Comparison of ENCODE assay signal across 2 cellular contexts in genomic region chr14:52413729-52414453, GRCh38.
TF ChIP-seq lines count a peak whose summit lies in the region.

No MANE protein-coding gene starts in this region.

TF ChIP-seq in IMR-90, 13 proteins besides CTCF, POLR2A, EP300 and RAD21:
- TF ChIP-seq USF2 (IDR thresholded peaks at IDR 0.05; ENCODE audit: low read depth, low read length) = no peak
- TF ChIP-seq CHD1 (IDR thresholded peaks at IDR 0.05; ENCODE audit: low read depth, low read length) = no peak
- no peak for TF ChIP-seq BHLHE40 (IDR thresholded peaks at IDR 0.05; ENCODE audit: low read depth, low read length)
- TF ChIP-seq CEBPB (IDR thresholded peaks at IDR 0.05; ENCODE audit: low read depth, low read length) = no peak
- TF ChIP-seq MXI1 (IDR thresholded peaks at IDR 0.05; ENCODE audit: borderline replicate concordance, low read depth, low read length) = no peak
- no peak for TF ChIP-seq ELK1 (IDR thresholded peaks at IDR 0.05; ENCODE audit: borderline replicate concordance, low read depth, low read length)
- no peak for TF ChIP-seq MAZ (IDR thresholded peaks at IDR 0.05; ENCODE audit: borderline replicate concordance, low read depth, low read length)
- TF ChIP-seq NFE2L2 (IDR thresholded peaks at IDR 0.05; ENCODE audit: low read depth, low read length) = no peak
- TF ChIP-seq SMC3 (IDR thresholded peaks at IDR 0.05; ENCODE audit: low read depth, low read length) = no peak
- TF ChIP-seq RCOR1 (IDR thresholded peaks at IDR 0.05; ENCODE audit: insufficient replicate concordance, low read length) = no peak
- TF ChIP-seq RFX5 (IDR thresholded peaks at IDR 0.05; ENCODE audit: low read depth, low read length) = no peak
- TF ChIP-seq MAFK (IDR thresholded peaks at IDR 0.05; ENCODE audit: low read depth, low read length) = no peak; the same call in 1 of the 2 replicates
- TF ChIP-seq FOS (IDR thresholded peaks at IDR 0.05; ENCODE audit: low read depth, low read length) = no peak

TF ChIP-seq in GM12878, 131 proteins besides CTCF, POLR2A, EP300 and RAD21 (continued from another document and continues in another):
- TF ChIP-seq USF1 (IDR thresholded peaks at IDR 0.05; ENCODE audit: borderline replicate concordance, extremely low read length, insufficient read depth, low read depth, low read length) = no peak
- no peak for TF ChIP-seq ZNF274 (IDR thresholded peaks at IDR 0.05; ENCODE audit: insufficient read depth, insufficient read length)
- TF ChIP-seq MLLT1 (IDR thresholded peaks at IDR 0.05) = no peak
- no peak for TF ChIP-seq ZNF687 (IDR thresholded peaks at IDR 0.05)
- TF ChIP-seq CEBPB (IDR thresholded peaks at IDR 0.05; ENCODE audit: borderline replicate concordance in 1 of 2, low read depth in 2 of 2, low read length in 2 of 2) = 0 out of 4 replicates have a peak, but pooled peaks of 1 of the 2 experiments have one; percentile 22
- TF ChIP-seq SREBF1 (IDR thresholded peaks at IDR 0.05; ENCODE audit: low read length) = no peak
- 0 out of 2 replicates have a peak, but pooled peaks have one; percentile 35 for TF ChIP-seq ATF7 (IDR thresholded peaks at IDR 0.05; ENCODE audit: low read depth)
- no peak for TF ChIP-seq MTA2 (IDR thresholded peaks at IDR 0.05; ENCODE audit: low read depth)
- no peak for TF ChIP-seq HSF1 (IDR thresholded peaks at IDR 0.05; ENCODE audit: low read depth, low read length)
- TF ChIP-seq JUND (IDR thresholded peaks at IDR 0.05; ENCODE audit: low read depth, low read length) = no peak
- TF ChIP-seq YBX1 (IDR thresholded peaks at IDR 0.05) = no peak
- no peak for TF ChIP-seq SPI1 (IDR thresholded peaks at IDR 0.05; ENCODE audit: borderline replicate concordance, insufficient read depth, low read depth, low read length)
- no peak for TF ChIP-seq HDAC2 (IDR thresholded peaks at IDR 0.05)
- TF ChIP-seq CEBPZ (IDR thresholded peaks at IDR 0.05; ENCODE audit: low read depth, low read length) = no peak
- TF ChIP-seq EZH2 (IDR thresholded peaks at IDR 0.05; ENCODE audit: borderline replicate concordance, control insufficient read depth, low read depth, low read length) = no peak
- no peak for TF ChIP-seq YY1 (IDR thresholded peaks at IDR 0.05; ENCODE audit: low read depth, low read length)
- TF ChIP-seq JUNB (IDR thresholded peaks at IDR 0.05) = peak; percentile 82
- no peak for TF ChIP-seq GABPA (IDR thresholded peaks at IDR 0.05; ENCODE audit: low read depth)
- no peak for TF ChIP-seq GATAD2B (conservative IDR thresholded peaks at IDR 0.05; ENCODE audit: low read depth)
- TF ChIP-seq ZNF384 (IDR thresholded peaks at IDR 0.05; ENCODE audit: borderline replicate concordance, low read depth, low read length) = no peak
- TF ChIP-seq CHD1 (IDR thresholded peaks at IDR 0.05; ENCODE audit: low read depth, low read length) = no peak
- no peak for TF ChIP-seq SMC3 (IDR thresholded peaks at IDR 0.05; ENCODE audit: borderline replicate concordance, low read length)
- TF ChIP-seq EED (IDR thresholded peaks at IDR 0.05; ENCODE audit: low read depth) = no peak
- TF ChIP-seq ZNF592 (IDR thresholded peaks at IDR 0.05) = no peak
- no peak for TF ChIP-seq WRNIP1 (IDR thresholded peaks at IDR 0.05; ENCODE audit: borderline replicate concordance, low read depth, low read length)
- no peak for TF ChIP-seq ZNF622 (IDR thresholded peaks at IDR 0.05)
- TF ChIP-seq ZBTB40 (IDR thresholded peaks at IDR 0.05; ENCODE audit: borderline replicate concordance) = peak; percentile 94
- TF ChIP-seq FOS (IDR thresholded peaks at IDR 0.05; ENCODE audit: borderline replicate concordance, extremely low read depth, insufficient read length) = no peak
- no peak for TF ChIP-seq NRF1 (conservative IDR thresholded peaks at IDR 0.05; ENCODE audit: low read depth, low read length)
- no peak for TF ChIP-seq IRF3 (IDR thresholded peaks at IDR 0.05)
- no peak for TF ChIP-seq RUNX3 (IDR thresholded peaks at IDR 0.05; ENCODE audit: low read length)
- TF ChIP-seq PAX5 (IDR thresholded peaks at IDR 0.05; ENCODE audit: borderline replicate concordance, low read depth, low read length) = no peak
